In the genomic region with DNA sequence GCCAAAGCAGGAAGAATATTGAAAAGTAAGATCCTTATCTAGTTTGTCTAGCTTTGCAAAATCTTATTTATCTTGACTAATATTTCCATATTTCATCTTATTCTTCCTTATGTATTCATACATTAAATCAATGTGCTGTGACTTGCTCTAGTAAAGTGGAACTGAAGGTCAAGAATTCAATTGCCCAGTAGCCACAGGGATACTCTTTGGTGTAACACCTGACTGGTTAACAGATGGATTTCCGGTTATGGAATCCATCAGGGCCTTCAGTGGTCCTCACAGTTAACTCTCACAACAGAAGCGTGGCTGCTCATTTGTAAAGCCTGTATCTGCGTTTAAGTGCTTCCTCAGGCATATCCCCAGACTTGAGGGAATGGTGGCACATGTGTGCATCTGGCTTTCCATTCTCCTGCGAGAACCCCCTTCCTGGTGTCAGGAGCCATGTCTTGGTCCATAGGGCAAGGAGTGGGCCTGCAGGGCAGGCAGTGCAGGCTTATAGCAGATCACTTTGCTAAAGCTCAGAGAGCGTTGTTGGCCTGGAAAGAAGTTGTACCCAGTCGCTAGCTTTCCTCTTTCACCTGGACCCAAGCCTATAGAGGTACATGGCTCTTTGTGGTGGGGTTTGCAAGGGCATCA, we compare ENCODE assay signal across 23 cellular contexts.
DNase-seq lines count a peak whose midpoint lies in the region; FAIRE-seq and TF ChIP-seq lines count a peak whose summit lies in the region.
"Had no signal": no experiment of that assay in that cellular context is flagged by ENCODE, and none has a peak within 500 bp of the region (broad histone marks: within the 10 kb centered on the region; RNA-seq: fewer than 3 reads in every experiment).

No MANE protein-coding gene starts in this region.

- H3K27ac ChIP-seq in WERI-Rb-1, result 0 out of 2 replicates have a peak overlapping the region, but pooled peaks have one; percentile 4
- H3K27ac ChIP-seq in coronary artery, result no peak overlapping the region
- H3K27ac ChIP-seq: 22Rv1, C4-2B had no signal

- no peaks in the 10 kb centered on the region for H3K27me3 ChIP-seq in WERI-Rb-1 (ENCODE audit: insufficient read depth, low read depth, severe bottlenecking)
- H3K27me3 ChIP-seq in bronchial epithelial cell (ENCODE audit: control insufficient read depth, insufficient read depth, low read length), result no peaks in the 10 kb centered on the region
- H3K27me3 ChIP-seq: BLaER1 had no signal

- FAIRE-seq in bronchial epithelial cell (lab: Jason Lieb, UNC), result peak; percentile 68
- FAIRE-seq: A204.1, D721Med, G401.6, GM19239 had no signal

- TF ChIP-seq CTCF in WERI-Rb-1 (IDR thresholded peaks at IDR 0.05; ENCODE audit: low read depth, low read length), result no peak
- TF ChIP-seq CTCF in bronchial epithelial cell (IDR thresholded peaks at IDR 0.05; ENCODE audit: insufficient read depth, low read length, severe bottlenecking), result no peak
- no peak for TF ChIP-seq CTCF in osteocyte (IDR thresholded peaks at IDR 0.05)
- no peak for TF ChIP-seq CTCF in coronary artery (IDR thresholded peaks at IDR 0.05)

- DNase-seq in DMS 273 (lab: John Stamatoyannopoulos, UW; ENCODE audit: unreplicated experiment) (peak; percentile 17), DMS 273 treated with DMSO at 0.1 percent for 48 hours (lab: John Stamatoyannopoulos, UW) (no peak), WERI-Rb-1 (no peak), bronchial epithelial cell (ENCODE audit: low read depth) (no peak), osteocyte (ENCODE audit: extremely low spot score, unreplicated experiment) (peak; percentile 62), coronary artery (ENCODE audit: low spot score) (no peak), NCI-H748 treated with DMSO at 0.1 percent for 48 hours (lab: John Stamatoyannopoulos, UW) (no peak)
- no peak for DNase-seq in activated CD4-positive, alpha-beta T cell treated with anti-CD3 and anti-CD28 coated beads for 1 hour
- DNase-seq: CD4-positive, CD25-positive, alpha-beta regulatory T cell; CD8-positive, alpha-beta T cell; DMS153; DND-41; H9; HFFc6 had no signal

- no peak overlapping the region for H3K4me3 Mint-ChIP-seq in osteocyte (ENCODE audit: unreplicated experiment)
- H3K4me3 Mint-ChIP-seq: B cell; CD4-positive, CD25-positive, alpha-beta regulatory T cell; CD8-positive, alpha-beta T cell; GM23338; H9; HFFc6 had no signal

- H3K27ac Mint-ChIP-seq in osteocyte (ENCODE audit: unreplicated experiment), result no peak overlapping the region
- H3K27ac Mint-ChIP-seq: B cell; CD4-positive, CD25-positive, alpha-beta regulatory T cell; CD8-positive, alpha-beta T cell; GM23338; HFFc6 had no signal

- H3K4me1 Mint-ChIP-seq in osteocyte (ENCODE audit: unreplicated experiment), result no peaks in the 10 kb centered on the region
- H3K4me1 Mint-ChIP-seq: B cell; CD4-positive, CD25-positive, alpha-beta regulatory T cell had no signal

- no peaks in the 10 kb centered on the region for H3K9me3 ChIP-seq in WERI-Rb-1 (ENCODE audit: severe bottlenecking)
- H3K9me3 ChIP-seq: BLaER1 had no signal

- H3K4me3 ChIP-seq in WERI-Rb-1 (ENCODE audit: low read depth, low read length) (no peak overlapping the region), bronchial epithelial cell (ENCODE audit: low read depth, low read length) (no peak overlapping the region), coronary artery (no peak overlapping the region)
- H3K4me3 ChIP-seq: BLaER1, GM23338 had no signal

- peaks cover 14% of the 10 kb centered on the region for H3K27me3 Mint-ChIP-seq in osteocyte (ENCODE audit: unreplicated experiment)
- H3K27me3 Mint-ChIP-seq: B cell had no signal

- no peaks in the 10 kb centered on the region for H3K36me3 Mint-ChIP-seq in osteocyte (ENCODE audit: unreplicated experiment)
- H3K36me3 Mint-ChIP-seq: CD4-positive, CD25-positive, alpha-beta regulatory T cell; CD8-positive, alpha-beta T cell had no signal

- no peaks in the 10 kb centered on the region for H3K9me3 Mint-ChIP-seq in osteocyte (ENCODE audit: unreplicated experiment)
- H3K9me3 Mint-ChIP-seq: CD8-positive, alpha-beta T cell; GM23338; H9; HFFc6 had no signal

- no peaks in the 10 kb centered on the region for H3K36me3 ChIP-seq in WERI-Rb-1
- H3K36me3 ChIP-seq in bronchial epithelial cell (ENCODE audit: control insufficient read depth, insufficient read depth, low read length), result no peaks in the 10 kb centered on the region
- H3K36me3 ChIP-seq: BLaER1 had no signal

Comparison
In these comparisons a context has a peak if more than half of its experiments do, and no peak if none do; other contexts are left out.
1. DNase-seq: peak in DMS 273 (single experiment) and osteocyte (single experiment); none in DMS 273 treated with DMSO at 0.1 percent for 48 hours (single experiment), WERI-Rb-1 (single experiment), bronchial epithelial cell (single experiment), coronary artery (single experiment), NCI-H748 treated with DMSO at 0.1 percent for 48 hours (single experiment) and activated CD4-positive, alpha-beta T cell treated with anti-CD3 and anti-CD28 coated beads for 1 hour (single experiment).